In genomic region chr1:152112101-152112884, GRCh38 we compare ENCODE assay signal across 8 cellular contexts. TPM values are rescaled to one million over a fixed set of nuclear protein-coding genes. Genes with fewer than 3 reads are reported as not detected.
DNase-seq lines count a peak whose midpoint lies in the region; ATAC-seq and TF ChIP-seq lines count a peak whose summit lies in the region.

No MANE protein-coding gene starts in this region.

- H3K9me3 Mint-ChIP-seq in natural killer cell (no peaks in the 10 kb centered on the region), osteocyte (ENCODE audit: unreplicated experiment) (peaks cover 6% of the 10 kb centered on the region)

- TF ChIP-seq CTCF in osteoblast (IDR thresholded peaks at IDR 0.05; ENCODE audit: extremely low read depth, low read depth, low read length) (no peak), natural killer cell (IDR thresholded peaks at IDR 0.05) (no peak), osteocyte (IDR thresholded peaks at IDR 0.05) (no peak)

- 65% methylated on average over 53 of the region's 53 CpGs for WGBS in HUES64
- 22% methylated on average over 53 of the region's 53 CpGs for WGBS in ectodermal cell, 2 experiments

- H3K4me3 Mint-ChIP-seq in natural killer cell (no peak overlapping the region), osteocyte (ENCODE audit: unreplicated experiment) (no peak overlapping the region)

- no peaks in the 10 kb centered on the region for H3K4me1 Mint-ChIP-seq in natural killer cell
- H3K4me1 Mint-ChIP-seq in osteocyte (ENCODE audit: unreplicated experiment): no peaks in the 10 kb centered on the region

- no peaks in the 10 kb centered on the region for H3K79me2 ChIP-seq in osteoblast (ENCODE audit: insufficient read depth, low read length)

- ATAC-seq in natural killer cell: no peak
- no peak for ATAC-seq in GM19351 (IDR thresholded peaks at IDR 0.05; ENCODE audit: unreplicated experiment)
- ATAC-seq in HG03025 (IDR thresholded peaks at IDR 0.05; ENCODE audit: low FRiP score, unreplicated experiment): no peak

- H3K27ac Mint-ChIP-seq in natural killer cell (no peak overlapping the region), osteocyte (ENCODE audit: unreplicated experiment) (no peak overlapping the region)

- H3K36me3 Mint-ChIP-seq in natural killer cell (no peaks in the 10 kb centered on the region), osteocyte (ENCODE audit: unreplicated experiment) (no peaks in the 10 kb centered on the region)

- H3K4me3 ChIP-seq in HUES64 (ENCODE audit: low read length) (peak overlapping the region; percentile 41), ectodermal cell (ENCODE audit: insufficient read depth, low read depth, low read length) (peak overlapping the region; percentile 8), osteoblast (ENCODE audit: insufficient read depth, low read length) (peak overlapping the region; percentile 51)

- H3K27ac ChIP-seq in HUES64 (ENCODE audit: low read depth, low read length) (no peak overlapping the region), ectodermal cell (ENCODE audit: insufficient read depth, low read depth, low read length, poor library complexity, severe bottlenecking) (no peak overlapping the region), osteoblast (ENCODE audit: low read depth, low read length) (no peak overlapping the region)

- intact Hi-C loops in natural killer cell (cut with micrococcal nuclease): no loop called here

- H3K27me3 Mint-ChIP-seq in natural killer cell (ENCODE audit: low read depth in 2 of 2) (peaks cover 14 to 24% of the 10 kb centered on the region in 2 donors), osteocyte (ENCODE audit: unreplicated experiment) (peaks cover 10% of the 10 kb centered on the region)

- peak overlapping the region; percentile 65 for H2AFZ ChIP-seq in osteoblast (ENCODE audit: low read length)

- H4K20me1 ChIP-seq in osteoblast (ENCODE audit: insufficient read depth, low read length): no peaks in the 10 kb centered on the region

- H3K4me1 ChIP-seq in HUES64 (ENCODE audit: insufficient read depth, low read length) (peaks cover 5% of the 10 kb centered on the region; the same call in 1 of the 2 replicates), ectodermal cell (ENCODE audit: control insufficient read depth, insufficient read depth, low read length) (no peaks in the 10 kb centered on the region), osteoblast (ENCODE audit: insufficient read depth, low read length) (peaks cover 13% of the 10 kb centered on the region)

- H3K27me3 ChIP-seq in HUES64 (ENCODE audit: insufficient read depth, low read length) (peaks cover 100% of the 10 kb centered on the region), ectodermal cell (ENCODE audit: control insufficient read depth, insufficient read depth, low read length, poor library complexity, severe bottlenecking) (peaks cover 91% of the 10 kb centered on the region), osteoblast (ENCODE audit: insufficient read depth, low read length) (peaks cover 81% of the 10 kb centered on the region)

- DNase-seq in DMS 273 (lab: John Stamatoyannopoulos, UW; ENCODE audit: unreplicated experiment) (peak; percentile 71), osteoblast (ENCODE audit: insufficient read length, low spot score, missing footprints) (no peak), natural killer cell (no peak), osteocyte (ENCODE audit: extremely low spot score, unreplicated experiment) (no peak)

- H3K4me2 ChIP-seq in osteoblast (ENCODE audit: insufficient read depth, low read length): peak overlapping the region; percentile 60

- peaks cover 44% of the 10 kb centered on the region; the same call in 1 of the 2 replicates for H3K9me3 ChIP-seq in HUES64 (ENCODE audit: insufficient read depth, low read depth, low read length)
- no peaks in the 10 kb centered on the region for H3K9me3 ChIP-seq in ectodermal cell (ENCODE audit: control insufficient read depth, low read length)
- H3K9me3 ChIP-seq in osteoblast (ENCODE audit: low read depth, low read length): no peaks in the 10 kb centered on the region

- no peak overlapping the region for H3K9ac ChIP-seq in HUES64 (ENCODE audit: low read depth, low read length)

- H3K36me3 ChIP-seq in HUES64 (ENCODE audit: insufficient read depth, low read length) (no peaks in the 10 kb centered on the region), ectodermal cell (ENCODE audit: control insufficient read depth, insufficient read depth, low read length) (no peaks in the 10 kb centered on the region), osteoblast (ENCODE audit: insufficient read depth, low read length) (no peaks in the 10 kb centered on the region)

RNA-seq across cellular contexts. Expression of gene TCHH, which starts 3.0 kb away (rescaled TPM):
- polyA plus RNA-seq in HUES64 (2013, experiment 1 of 2): 0.05 TPM
- polyA plus RNA-seq in HUES64 (2013, experiment 2 of 2): 0.06 TPM
- polyA plus RNA-seq in ectodermal cell (2013, experiment 1 of 4): 0.24 TPM
- polyA plus RNA-seq in ectodermal cell (2013, experiment 2 of 4): 0.11 TPM
- polyA plus RNA-seq in ectodermal cell (2013, experiment 3 of 4): 0.05 TPM
- not detected for polyA plus RNA-seq in ectodermal cell (2013, experiment 4 of 4)
- total RNA-seq in osteoblast: not detected in 2 replicates
- not detected for total RNA-seq in natural killer cell
- 0.05 TPM in 1 of 2 replicates, not detected in the other for total RNA-seq in osteocyte

RNA-seq across cellular contexts. Expression of gene TCHHL1, which starts 23.4 kb away (rescaled TPM):
- polyA plus RNA-seq in HUES64 (2013, experiment 1 of 2): not detected
- polyA plus RNA-seq in HUES64 (2013, experiment 2 of 2): not detected
- polyA plus RNA-seq in ectodermal cell (2013, experiment 1 of 4): not detected
- polyA plus RNA-seq in ectodermal cell (2013, experiment 2 of 4): not detected
- not detected for polyA plus RNA-seq in ectodermal cell (2013, experiment 3 of 4)
- not detected for polyA plus RNA-seq in ectodermal cell (2013, experiment 4 of 4)
- total RNA-seq in osteoblast (not detected in 2 replicates), natural killer cell (not detected), osteocyte (not detected in 2 replicates)

RNA-seq across cellular contexts. Expression of gene RPTN, which starts 46.7 kb away (rescaled TPM):
- not detected for polyA plus RNA-seq in HUES64 (2013, experiment 1 of 2)
- not detected for polyA plus RNA-seq in HUES64 (2013, experiment 2 of 2)
- polyA plus RNA-seq in ectodermal cell (2013, experiment 1 of 4): not detected
- not detected for polyA plus RNA-seq in ectodermal cell (2013, experiment 2 of 4)
- polyA plus RNA-seq in ectodermal cell (2013, experiment 3 of 4): not detected
- not detected for polyA plus RNA-seq in ectodermal cell (2013, experiment 4 of 4)
- total RNA-seq in osteoblast (0.29 and 0.36 TPM in 2 replicates), natural killer cell (not detected), osteocyte (not detected in 2 replicates)
